Comparison of ENCODE assay signal across 14 cellular contexts in genomic region chr16:6193718-6194117, GRCh38.
DNase-seq lines count a peak whose midpoint lies in the region; ATAC-seq and TF ChIP-seq lines count a peak whose summit lies in the region.
"Had no signal": no experiment of that assay in that cellular context is flagged by ENCODE, and none has a peak within 500 bp of the region (broad histone marks: within the 10 kb centered on the region; RNA-seq: fewer than 3 reads in every experiment).

No MANE protein-coding gene starts in this region.

- CTCF ChIA-PET in activated CD4-positive, alpha-beta T cell treated with anti-CD3 and anti-CD28 coated beads for 36 hours (lab: Charles Lee), result no interaction called here
- CTCF ChIA-PET in RWPE1 (lab: Yijun Ruan, JAX), result no interaction called here

- no peaks in the 10 kb centered on the region for H3K27me3 Mint-ChIP-seq in activated CD4-positive, alpha-beta T cell treated with anti-CD3 and anti-CD28 coated beads for 36 hours
- H3K27me3 Mint-ChIP-seq: activated naive CD8-positive, alpha-beta T cell had no signal

- H3K9me3 Mint-ChIP-seq in activated CD4-positive, alpha-beta T cell treated with anti-CD3 and anti-CD28 coated beads for 36 hours (ENCODE audit: low read depth), result peaks cover 19% of the 10 kb centered on the region
- H3K9me3 Mint-ChIP-seq: mesothelial cell of epicardium had no signal

- TF ChIP-seq CTCF in RWPE1 (conservative IDR thresholded peaks at IDR 0.05; ENCODE audit: low read depth), result no peak
- no peak for TF ChIP-seq CTCF in fibroblast of pulmonary artery (IDR thresholded peaks at IDR 0.05; ENCODE audit: low read length, missing control alignments)

- H3K27ac ChIP-seq in RWPE1, result no peak overlapping the region
- H3K27ac ChIP-seq: pancreas had no signal

- H3K4me1 Mint-ChIP-seq in activated CD4-positive, alpha-beta T cell treated with anti-CD3 and anti-CD28 coated beads for 36 hours, result no peaks in the 10 kb centered on the region
- H3K4me1 Mint-ChIP-seq: mesothelial cell of epicardium had no signal

- DNase-seq in activated CD4-positive, alpha-beta T cell treated with anti-CD3 and anti-CD28 coated beads for 36 hours, result peak; percentile 9
- DNase-seq in activated CD4-positive, alpha-beta T cell treated with anti-CD3 and anti-CD28 coated beads, Interleukin-2, amount 50 U/mL, for 48 hours, result no peak
- DNase-seq in RWPE1 (ENCODE audit: low spot score) (peak; percentile 3), fibroblast of pulmonary artery (ENCODE audit: low read depth) (peak; percentile 1), renal cortical epithelial cell (ENCODE audit: low read depth) (peak; percentile 19), GM03348 (ENCODE audit: low spot score) (no peak), NCI-H2227 (lab: John Stamatoyannopoulos, UW; ENCODE audit: unreplicated experiment) (no peak)
- DNase-seq: NCI-H187 treated with DMSO at 0.1 percent for 48 hours; NCI-H774; pancreas; stimulated activated CD8-positive, alpha-beta memory T cell treated with anti-CD3 and anti-CD28 coated beads, Interleukin-4, amount 100 ng/mL, for 48 hours had no signal

- H3K4me3 ChIP-seq in fibroblast of pulmonary artery (replicated peaks; ENCODE audit: low read depth, low read length), result no peak overlapping the region
- H3K4me3 ChIP-seq: pancreas had no signal

- no peaks in the 10 kb centered on the region for H3K36me3 Mint-ChIP-seq in activated CD4-positive, alpha-beta T cell treated with anti-CD3 and anti-CD28 coated beads for 36 hours (ENCODE audit: low read depth)
- H3K36me3 Mint-ChIP-seq: activated naive CD8-positive, alpha-beta T cell; mesothelial cell of epicardium had no signal

- no peak overlapping the region for H3K27ac Mint-ChIP-seq in activated CD4-positive, alpha-beta T cell treated with anti-CD3 and anti-CD28 coated beads for 36 hours
- H3K27ac Mint-ChIP-seq: activated naive CD8-positive, alpha-beta T cell; mesothelial cell of epicardium had no signal

- intact Hi-C loops in activated CD4-positive, alpha-beta T cell treated with anti-CD3 and anti-CD28 coated beads for 36 hours (cut with DNase I, micrococcal nuclease), result no loop called here

- H3K4me3 Mint-ChIP-seq in activated CD4-positive, alpha-beta T cell treated with anti-CD3 and anti-CD28 coated beads for 36 hours, result no peak overlapping the region
- H3K4me3 Mint-ChIP-seq: activated naive CD8-positive, alpha-beta T cell; mesothelial cell of epicardium had no signal

- POLR2A ChIA-PET in activated CD4-positive, alpha-beta T cell treated with anti-CD3 and anti-CD28 coated beads for 36 hours (lab: Charles Lee), result no interaction called here
- POLR2A ChIA-PET in RWPE1 (lab: Yijun Ruan, JAX; ENCODE audit: low non-redundant PET), result no interaction called here

- ATAC-seq in activated CD4-positive, alpha-beta T cell treated with anti-CD3 and anti-CD28 coated beads for 36 hours, result no peak
- ATAC-seq in GM21529 (IDR thresholded peaks at IDR 0.05; ENCODE audit: unreplicated experiment), result no peak
- ATAC-seq: pancreas had no signal

Comparison
In these comparisons a context has a peak if more than half of its experiments do, and no peak if none do; other contexts are left out.
1. DNase-seq: peak in activated CD4-positive, alpha-beta T cell treated with anti-CD3 and anti-CD28 coated beads for 36 hours (single experiment), RWPE1 (single experiment), fibroblast of pulmonary artery (single experiment) and renal cortical epithelial cell (single experiment); none in activated CD4-positive, alpha-beta T cell treated with anti-CD3 and anti-CD28 coated beads, Interleukin-2, amount 50 U/mL, for 48 hours (0 of 2), GM03348 (single experiment) and NCI-H2227 (single experiment).